13 cellular contexts compared by ENCODE assay signal in the genomic region with DNA sequence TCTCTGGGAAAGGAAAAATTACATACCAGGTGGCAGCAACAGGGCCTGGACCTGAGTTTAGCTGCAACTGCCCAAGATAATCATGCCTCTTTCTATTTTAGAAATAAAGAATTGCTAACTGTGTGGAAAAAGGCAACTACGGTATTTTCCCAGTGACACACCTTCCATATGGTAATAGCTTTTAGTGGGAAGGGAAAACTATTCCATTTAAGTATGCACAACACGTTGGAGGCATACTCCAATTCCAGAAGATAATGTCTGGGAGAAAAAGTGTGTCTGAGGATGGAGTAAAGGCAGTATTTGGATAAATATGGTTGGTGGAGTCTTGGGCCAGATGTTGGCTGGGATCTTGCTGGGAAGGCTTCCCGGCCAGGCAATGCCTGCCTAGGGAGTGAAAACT. TPM values are rescaled to one million over a fixed set of nuclear protein-coding genes. Genes with fewer than 3 reads are reported as not detected.
DNase-seq lines count a peak whose midpoint lies in the region; ATAC-seq and TF ChIP-seq lines count a peak whose summit lies in the region.
"Had no signal": no experiment of that assay in that cellular context is flagged by ENCODE, and none has a peak within 500 bp of the region (broad histone marks: within the 10 kb centered on the region; RNA-seq: fewer than 3 reads in every experiment).

No MANE protein-coding gene starts in this region.

- BruUV-seq in MCF 10A (replicated peaks; lab: Mats Ljungman, UMichigan) (no TSS peak), mammary epithelial cell (replicated peaks; lab: Mats Ljungman, UMichigan) (no TSS peak)

- no peak for ATAC-seq in GM21717 (IDR thresholded peaks at IDR 0.05; ENCODE audit: unreplicated experiment)
- ATAC-seq in CD8-positive, alpha-beta T cell, result no peak
- ATAC-seq: stimulated activated memory B cell treated with anti-CD40 and anti-IgM and Interleukin-4, amounts not matched to agents 10 μg/mL and 1 μg/mL and 100 μg/mL, for 72 hours had no signal

- H3K36me3 ChIP-seq in mammary epithelial cell (ENCODE audit: insufficient read depth, low read length) (no peaks in the 10 kb centered on the region), urinary bladder (ENCODE audit: insufficient read depth) (no peaks in the 10 kb centered on the region)
- no peaks in the 10 kb centered on the region for H3K36me3 ChIP-seq in CD8-positive, alpha-beta T cell (ENCODE audit: insufficient read depth, low read length)
- H3K36me3 ChIP-seq: neutrophil had no signal

- H3K27me3 Mint-ChIP-seq in MCF 10A (ENCODE audit: insufficient read depth, unreplicated experiment) (no peaks in the 10 kb centered on the region), osteocyte (ENCODE audit: unreplicated experiment) (no peaks in the 10 kb centered on the region)
- H3K27me3 Mint-ChIP-seq in CD8-positive, alpha-beta T cell (ENCODE audit: low read depth), result peaks cover 3% of the 10 kb centered on the region

- no peaks in the 10 kb centered on the region for H3K9me3 ChIP-seq in mammary epithelial cell (replicated peaks; ENCODE audit: insufficient read depth, low read length)
- H3K9me3 ChIP-seq in CD8-positive, alpha-beta T cell (ENCODE audit: low read length), result no peaks in the 10 kb centered on the region
- H3K9me3 ChIP-seq: neutrophil had no signal

- intact Hi-C loops in MCF 10A (cut with micrococcal nuclease), result loop anchor here (2.0 kb wide), 1 partner anchor 53 kb away; no protein-coding TSS in a partner anchor
- intact Hi-C loops in mammary epithelial cell (cut with micrococcal nuclease), result no loop called here
- intact Hi-C loops in dorsolateral prefrontal cortex (cut with DNase I), result loop anchor here in 1 of 2 donors (5.0 kb wide), 1 partner anchor 39 kb away; the partner anchor contains the start of gene SH3PXD2B
- intact Hi-C loops in CD8-positive, alpha-beta T cell (cut with DNase I, micrococcal nuclease), result no loop called here

- DNase-seq in MCF 10A (ENCODE audit: unreplicated experiment), result no peak
- DNase-seq in mammary epithelial cell, result no peak
- no peak for DNase-seq in dorsolateral prefrontal cortex
- DNase-seq in osteocyte (ENCODE audit: extremely low spot score, unreplicated experiment), result no peak
- no peak for DNase-seq in ureter (ENCODE audit: low spot score)
- DNase-seq in CD8-positive, alpha-beta T cell, result no peak
- DNase-seq: cortex of kidney, NCI-H2081 had no signal

- H3K4me1 Mint-ChIP-seq in MCF 10A (ENCODE audit: insufficient read depth, unreplicated experiment) (peaks cover 62% of the 10 kb centered on the region), osteocyte (ENCODE audit: unreplicated experiment) (peaks cover 71% of the 10 kb centered on the region)
- H3K4me1 Mint-ChIP-seq in CD8-positive, alpha-beta T cell (ENCODE audit: low read depth), result no peaks in the 10 kb centered on the region
- H3K4me1 Mint-ChIP-seq: stimulated activated memory B cell treated with anti-CD40 and anti-IgM and Interleukin-4, amounts not matched to agents 10 μg/mL and 1 μg/mL and 100 μg/mL, for 72 hours had no signal

- H3K4me3 Mint-ChIP-seq in MCF 10A (ENCODE audit: unreplicated experiment) (peak overlapping the region; percentile 19), osteocyte (ENCODE audit: unreplicated experiment) (peak overlapping the region; percentile 15)
- no peak overlapping the region for H3K4me3 Mint-ChIP-seq in CD8-positive, alpha-beta T cell
- H3K4me3 Mint-ChIP-seq: stimulated activated memory B cell treated with anti-CD40 and anti-IgM and Interleukin-4, amounts not matched to agents 10 μg/mL and 1 μg/mL and 100 μg/mL, for 72 hours had no signal

- no peaks in the 10 kb centered on the region for H4K20me1 ChIP-seq in mammary epithelial cell (ENCODE audit: insufficient read depth, low read length)

- no peak overlapping the region for H3K27ac ChIP-seq in mammary epithelial cell (ENCODE audit: insufficient read depth, low read depth, low read length)
- H3K27ac ChIP-seq in dorsolateral prefrontal cortex, result peak overlapping the region in 51 of 59 donors; percentile 19 to 87 (median 74)
- peak overlapping the region; percentile 14 for H3K27ac ChIP-seq in urinary bladder (ENCODE audit: low read depth)
- H3K27ac ChIP-seq in CD8-positive, alpha-beta T cell (ENCODE audit: low read depth, low read length), result no peak overlapping the region
- H3K27ac ChIP-seq: neutrophil had no signal

- no peak overlapping the region for H3K9ac ChIP-seq in mammary epithelial cell (ENCODE audit: insufficient read depth, low read length)

- POLR2A ChIA-PET in MCF 10A (lab: Yijun Ruan, JAX), result interaction anchor here (0.6 to 13.6 kb wide), 11 partner anchors 8 to 1294 kb away, joined by 3 to 305 read pairs (median 3); partner anchors contain the start of gene STC2
- POLR2A ChIA-PET in CD8-positive, alpha-beta T cell (lab: Charles Lee), result no interaction called here

- H3K27me3 ChIP-seq in mammary epithelial cell (ENCODE audit: insufficient read depth, low read length) (no peaks in the 10 kb centered on the region), dorsolateral prefrontal cortex (no peaks in the 10 kb centered on the region)
- H3K27me3 ChIP-seq in CD8-positive, alpha-beta T cell (ENCODE audit: insufficient read depth, low read length), result no peaks in the 10 kb centered on the region
- H3K27me3 ChIP-seq: neutrophil had no signal

- TF ChIP-seq CTCF in MCF 10A (IDR thresholded peaks at IDR 0.05; ENCODE audit: unreplicated experiment) (no peak), mammary epithelial cell (conservative IDR thresholded peaks at IDR 0.05 in 1 of 2, IDR thresholded peaks at IDR 0.05 in 1 of 2; ENCODE audit: extremely low read depth in 1 of 2, insufficient read depth in 1 of 2, low read depth in 1 of 2, low read length in 2 of 2) (no peak), dorsolateral prefrontal cortex (IDR thresholded peaks at IDR 0.05 in 54 of 56, conservative IDR thresholded peaks at IDR 0.05 in 2 of 56; ENCODE audit: low read depth in 1 of 56, partially characterized antibody in 56 of 56) (no peak), osteocyte (IDR thresholded peaks at IDR 0.05) (no peak)
- TF ChIP-seq CTCF in CD8-positive, alpha-beta T cell (IDR thresholded peaks at IDR 0.05), result no peak

- no peak overlapping the region for H3K4me2 ChIP-seq in mammary epithelial cell (ENCODE audit: insufficient read depth, low read depth, low read length)

- CTCF ChIA-PET in MCF 10A (lab: Yijun Ruan, JAX), result interaction anchor here (0.5 to 7.8 kb wide), 10 partner anchors 10 to 1000 kb away, joined by 3 to 73 read pairs (median 3); no protein-coding TSS in a partner anchor
- CTCF ChIA-PET in mammary epithelial cell (lab: Charles Lee; ENCODE audit: low non-redundant PET), result no interaction called here
- CTCF ChIA-PET in CD8-positive, alpha-beta T cell (lab: Charles Lee), result interaction anchor here (1.6 kb wide), 1 partner anchor 12 kb away, joined by 3 read pairs; no protein-coding TSS in a partner anchor

- peak overlapping the region; percentile 76 for H3K27ac Mint-ChIP-seq in MCF 10A (ENCODE audit: low read depth, unreplicated experiment)
- peak overlapping the region; percentile 82 for H3K27ac Mint-ChIP-seq in osteocyte (ENCODE audit: unreplicated experiment)
- H3K27ac Mint-ChIP-seq in CD8-positive, alpha-beta T cell, result no peak overlapping the region
- H3K27ac Mint-ChIP-seq: stimulated activated memory B cell treated with anti-CD40 and anti-IgM and Interleukin-4, amounts not matched to agents 10 μg/mL and 1 μg/mL and 100 μg/mL, for 72 hours had no signal

- H3K4me1 ChIP-seq in mammary epithelial cell (ENCODE audit: insufficient read depth, low read length), result peaks cover 25% of the 10 kb centered on the region
- no peaks in the 10 kb centered on the region for H3K4me1 ChIP-seq in urinary bladder (ENCODE audit: insufficient read depth)
- H3K4me1 ChIP-seq in CD8-positive, alpha-beta T cell (ENCODE audit: insufficient read depth, low read length), result no peaks in the 10 kb centered on the region

- H3K79me2 ChIP-seq in mammary epithelial cell (ENCODE audit: insufficient read depth, low read length), result no peaks in the 10 kb centered on the region

- H2AFZ ChIP-seq in mammary epithelial cell (ENCODE audit: low read depth, low read length), result no peak overlapping the region

- in situ Hi-C loops in mammary epithelial cell (cut with MboI; ENCODE audit: low sequenced_read_pairs in 2 of 2), result no loop called here

- H3K4me3 ChIP-seq in mammary epithelial cell (replicated peaks in 1 of 3; ENCODE audit: insufficient read depth in 1 of 3, low read depth in 2 of 3, low read length in 3 of 3), result no peak overlapping the region
- H3K4me3 ChIP-seq in dorsolateral prefrontal cortex, result no peak overlapping the region
- H3K4me3 ChIP-seq in urinary bladder (ENCODE audit: low read depth, low read length), result no peak overlapping the region
- H3K4me3 ChIP-seq in CD8-positive, alpha-beta T cell (ENCODE audit: low read depth, low read length), result no peak overlapping the region

- H3K9me3 Mint-ChIP-seq in MCF 10A (ENCODE audit: unreplicated experiment) (no peaks in the 10 kb centered on the region), osteocyte (ENCODE audit: unreplicated experiment) (no peaks in the 10 kb centered on the region)
- no peaks in the 10 kb centered on the region for H3K9me3 Mint-ChIP-seq in CD8-positive, alpha-beta T cell
- H3K9me3 Mint-ChIP-seq: activated naive CD4-positive, alpha-beta T cell treated with anti-CD3 and anti-CD28 coated beads, Interleukin-2, amount 10 ng/mL, durations not matched to agents 7 days and 5 days had no signal

- WGBS in mammary epithelial cell (ENCODE audit: low coverage, missing lambda C conversion rate), result 97% methylated on average over 3 of the region's 3 CpGs
- 59% methylated on average over 3 of the region's 3 CpGs for WGBS in urinary bladder

- H3K36me3 Mint-ChIP-seq in MCF 10A (ENCODE audit: insufficient read depth, unreplicated experiment) (peaks cover 23% of the 10 kb centered on the region), osteocyte (ENCODE audit: unreplicated experiment) (peaks cover 9% of the 10 kb centered on the region)
- H3K36me3 Mint-ChIP-seq in CD8-positive, alpha-beta T cell, result no peaks in the 10 kb centered on the region
- H3K36me3 Mint-ChIP-seq: activated naive CD4-positive, alpha-beta T cell treated with anti-CD3 and anti-CD28 coated beads, Interleukin-2, amount 10 ng/mL, durations not matched to agents 7 days and 5 days; stimulated activated memory B cell treated with anti-CD40 and anti-IgM and Interleukin-4, amounts not matched to agents 10 μg/mL and 1 μg/mL and 100 μg/mL, for 72 hours had no signal

- dilution Hi-C loops in mammary epithelial cell (cut with HindIII; ENCODE audit: low sequenced_read_pairs), result no loop called here

RNA-seq across cellular contexts. Expression of gene SH3PXD2B, which starts 40.7 kb away (rescaled TPM):
- 34.1 and 42.3 TPM in 2 replicates for total RNA-seq in MCF 10A (2022)
- 10 to 100 TPM; 19.2 to 25.1 TPM for total RNA-seq in mammary epithelial cell
- polyA plus RNA-seq in mammary epithelial cell, result 14.1 TPM
- 33.7 TPM for polyA minus RNA-seq in mammary epithelial cell
- total RNA-seq in dorsolateral prefrontal cortex, result 10 to 100 TPM in 119 of 120 experiments, 1 to 10 TPM in 1; 9.2 to 63.2 (median 19.7) TPM
- total RNA-seq in osteocyte, result 114 and 125 TPM in 2 replicates
- total RNA-seq in urinary bladder, result 24.3 TPM
- 39.4 TPM for polyA plus RNA-seq in urinary bladder
- 39.8 TPM for total RNA-seq in ureter
- under 1 TPM; 0.03 to 0.08 TPM for total RNA-seq in CD8-positive, alpha-beta T cell

Comparison
In these comparisons a context has a peak if more than half of its experiments do, and no peak if none do; other contexts are left out.
1. H3K27ac ChIP-seq: peak in dorsolateral prefrontal cortex (51 of 59) and urinary bladder (single experiment); none in mammary epithelial cell (single experiment) and CD8-positive, alpha-beta T cell (single experiment).
2. RNA of gene SH3PXD2B, which starts 40.7 kb away (total RNA-seq): 114 to 125 TPM in osteocyte, 39.8 TPM in ureter (single experiment), 34.1 to 42.3 TPM in MCF 10A, 19.2 to 25.1 TPM in mammary epithelial cell, 24.3 TPM in urinary bladder (single experiment) and 9.2 to 63.2 TPM in dorsolateral prefrontal cortex; 0.03 to 0.08 TPM in CD8-positive, alpha-beta T cell; every median in the first group is over 4 times any median in the second.